ENCODE assay signal across 8 cellular contexts in the genomic region with DNA sequence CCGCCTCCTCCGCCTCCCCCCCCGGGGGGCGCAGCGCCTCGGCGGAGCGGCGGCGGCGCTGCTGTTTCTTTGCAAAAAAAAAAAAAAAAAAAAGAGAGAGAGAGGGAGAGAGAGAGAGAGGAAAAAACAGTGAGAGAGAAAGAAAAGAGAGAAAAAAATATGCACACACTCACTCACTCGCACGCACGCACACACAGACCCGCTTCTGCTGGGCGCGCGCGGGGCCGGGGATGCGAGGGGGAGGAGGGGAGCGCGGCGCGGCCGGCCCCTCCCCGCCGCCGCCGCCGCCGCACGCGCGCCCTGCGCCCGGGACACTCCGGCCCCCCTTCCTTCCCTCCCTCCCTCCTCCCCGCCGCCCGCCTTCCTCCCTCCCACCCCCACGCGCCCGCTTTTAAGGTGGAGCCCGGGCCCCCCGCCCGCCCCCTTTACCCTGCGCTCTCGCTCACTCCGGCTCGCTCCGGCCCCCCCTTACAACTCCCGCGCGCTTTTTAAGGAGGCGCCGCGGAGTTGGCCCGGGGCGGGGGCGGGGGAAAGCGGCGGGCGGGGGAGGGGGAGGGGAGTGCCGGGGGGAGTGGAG. TPM values are rescaled to one million over a fixed set of nuclear protein-coding genes. Genes with fewer than 3 reads are reported as not detected.
DNase-seq lines count a peak whose midpoint lies in the region; ATAC-seq and TF ChIP-seq lines count a peak whose summit lies in the region.

A gene (minus strand): TSS at position 243 of the 577 bp plus-strand sequence.

- H3K4me1 ChIP-seq in ascending aorta (peaks cover 3 to 9% of the 10 kb centered on the region in 2 donors), upper lobe of right lung (no peaks in the 10 kb centered on the region)

- TF ChIP-seq POLR2A in NB4 (IDR thresholded peaks at IDR 0.05; ENCODE audit: extremely low read depth, insufficient read length), result no peak

- DNase-seq in EH (ENCODE audit: low read depth) (peak; percentile 87), HCEC 1CT (peak; percentile 87), NB4 (ENCODE audit: low read depth) (peak; percentile 94), ascending aorta (ENCODE audit: low spot score in 2 of 2) (peak in 1 of 2 donors; percentile 96), hepatic stellate cell (ENCODE audit: low spot score) (peak; percentile 83), putamen (ENCODE audit: low spot score) (peak; percentile 89), upper lobe of right lung (peak; percentile 95)

- peak within 1 kb of the TSS; percentile 75 for H3K4me3 ChIP-seq in NB4 (ENCODE audit: low read depth, low read length)
- H3K4me3 ChIP-seq in ascending aorta, result peak within 1 kb of the TSS; percentile 80 to 90
- peak within 1 kb of the TSS; percentile 66 for H3K4me3 ChIP-seq in upper lobe of right lung

- ATAC-seq in upper lobe of right lung, result peak; percentile 84

- intact Hi-C loops in T-helper 2 cell treated with Interferon-gamma antibody and Interleukin-4, amounts not matched to agents 100 ng/mL and 5 ng/mL, for 36 hours (cut with micrococcal nuclease), result loop anchor here (1.0 kb wide), 3 partner anchors 9 to 46 kb away; a partner anchor contains a TSS
- intact Hi-C loops in ascending aorta (cut with DNase I), result loop anchor here (1.0 to 2.0 kb wide), 3 partner anchors 16 to 46 kb away; a partner anchor contains a TSS
- intact Hi-C loops in upper lobe of right lung (cut with DNase I), result no loop called here

- H3K36me3 ChIP-seq in ascending aorta (peaks cover 10 to 12% of the 10 kb centered on the region in 2 donors), upper lobe of right lung (peaks cover 11% of the 10 kb centered on the region)

- TF ChIP-seq CTCF in NB4 (IDR thresholded peaks at IDR 0.05; ENCODE audit: low read depth, low read length) (no peak), ascending aorta (IDR thresholded peaks at IDR 0.05) (no peak), upper lobe of right lung (IDR thresholded peaks at IDR 0.05) (no peak)

- peaks cover 5 to 7% of the 10 kb centered on the region in 2 donors for H3K9me3 ChIP-seq in ascending aorta
- peaks cover 9% of the 10 kb centered on the region for H3K9me3 ChIP-seq in upper lobe of right lung

- no peaks in the 10 kb centered on the region for H3K27me3 ChIP-seq in ascending aorta
- no peaks in the 10 kb centered on the region for H3K27me3 ChIP-seq in upper lobe of right lung

- peak within 1 kb of the TSS; percentile 92 to 94 for H3K27ac ChIP-seq in ascending aorta
- peak within 1 kb of the TSS; percentile 76 for H3K27ac ChIP-seq in upper lobe of right lung

RNA-seq across cellular contexts. Expression of the gene that starts here (rescaled TPM):
- total RNA-seq in T-helper 2 cell treated with Interferon-gamma antibody and Interleukin-4, amounts not matched to agents 100 ng/mL and 5 ng/mL, for 36 hours, result 103 and 104 TPM in 2 replicates
- total RNA-seq in ascending aorta, result 9.4 TPM
- 45.9 TPM for total RNA-seq in upper lobe of right lung
